ENCODE assay signal across 8 cellular contexts in genomic region chr19:39407394-39407643, GRCh38. TPM values are rescaled to one million over a fixed set of nuclear protein-coding genes. Genes with fewer than 3 reads are reported as not detected.
DNase-seq lines count a peak whose midpoint lies in the region; ATAC-seq and TF ChIP-seq lines count a peak whose summit lies in the region.

No MANE protein-coding gene starts in this region.

- ATAC-seq in CD8-positive, alpha-beta T cell, result no peak
- ATAC-seq in Panc1 (no peak), HG02642 (IDR thresholded peaks at IDR 0.05; ENCODE audit: poor library complexity, unreplicated experiment) (no peak), GM21825 (IDR thresholded peaks at IDR 0.05; ENCODE audit: unreplicated experiment) (no peak)

- H3K27me3 Mint-ChIP-seq in CD8-positive, alpha-beta T cell (ENCODE audit: low read depth), result no peaks in the 10 kb centered on the region

- peaks cover 17% of the 10 kb centered on the region for H3K36me3 ChIP-seq in CD8-positive, alpha-beta T cell (ENCODE audit: insufficient read depth, low read length)
- peaks cover 7% of the 10 kb centered on the region for H3K36me3 ChIP-seq in Panc1 (ENCODE audit: control insufficient read depth, insufficient read depth, low read length)
- no peaks in the 10 kb centered on the region for H3K36me3 ChIP-seq in ovary

- peaks cover 30% of the 10 kb centered on the region for H3K36me3 Mint-ChIP-seq in CD8-positive, alpha-beta T cell

- TF ChIP-seq EP300 in ovary (IDR thresholded peaks at IDR 0.05), result no peak

- CTCF ChIA-PET in CD8-positive, alpha-beta T cell (lab: Charles Lee), result interaction anchor here (1.2 to 5.1 kb wide), 3 partner anchors 9 to 16 kb away, joined by 3 to 59 read pairs (median 4); partner anchors contain the start of genes MED29 and PAF1
- CTCF ChIA-PET in Panc1 (lab: Charles Lee), result interaction anchor here (0.6 to 4.6 kb wide), 6 partner anchors 10 to 37 kb away, joined by 5 to 144 read pairs (median 8); partner anchors contain the start of genes MED29, PAF1 and RPS16

- peaks cover 53% of the 10 kb centered on the region for H3K4me1 ChIP-seq in CD8-positive, alpha-beta T cell (ENCODE audit: insufficient read depth, low read length)
- H3K4me1 ChIP-seq in Panc1 (ENCODE audit: control insufficient read depth, insufficient read depth, low read length) (peaks cover 72% of the 10 kb centered on the region), ovary (ENCODE audit: insufficient read depth) (peaks cover 6% of the 10 kb centered on the region)

- no peaks in the 10 kb centered on the region for H3K27me3 ChIP-seq in CD8-positive, alpha-beta T cell (ENCODE audit: insufficient read depth, low read length)
- H3K27me3 ChIP-seq in Panc1 (ENCODE audit: control insufficient read depth, insufficient read depth, low read length), result no peaks in the 10 kb centered on the region
- no peaks in the 10 kb centered on the region for H3K27me3 ChIP-seq in ovary

- POLR2A ChIA-PET in CD8-positive, alpha-beta T cell (lab: Charles Lee), result interaction anchor here (0.6 to 4.3 kb wide), 8 partner anchors 10 to 879 kb away, joined by 3 to 66 read pairs (median 9); partner anchors contain the start of genes GMFG, MED29, PAF1 and RPS16
- POLR2A ChIA-PET in Panc1 (lab: Charles Lee), result interaction anchor here (0.6 to 15.7 kb wide), 17 partner anchors 9 to 666 kb away, joined by 3 to 524 read pairs (median 8); partner anchors contain the start of genes MED29, PAF1, RPS16 and SAMD4B

- H3K4me3 Mint-ChIP-seq in CD8-positive, alpha-beta T cell, result peak overlapping the region; percentile 89

- no peak for DNase-seq in CD8-positive, alpha-beta T cell
- DNase-seq in Panc1 (ENCODE audit: low read depth, low spot score), result no peak
- DNase-seq in epithelial cell of proximal tubule (ENCODE audit: low read depth), result no peak
- DNase-seq in ovary, result peak in 2 of 5 donors; percentile 59 to 68
- no peak for DNase-seq in effector CD4-positive, alpha-beta T cell
- no peak for DNase-seq in NCI-H2171 (lab: John Stamatoyannopoulos, UW)

- H3K27ac Mint-ChIP-seq in CD8-positive, alpha-beta T cell, result peak overlapping the region; percentile 98

- no peak for TF ChIP-seq POLR2A in ovary (IDR thresholded peaks at IDR 0.05)

- no peaks in the 10 kb centered on the region for H3K9me3 Mint-ChIP-seq in CD8-positive, alpha-beta T cell

- intact Hi-C loops in CD8-positive, alpha-beta T cell (cut with DNase I, micrococcal nuclease), result loop anchor here (5.0 to 10.0 kb wide), 3 partner anchors 555 to 1197 kb away; partner anchors contain the start of genes LTBP4 (in 2 of the 2) and FAM98C (in 1 of the 2)
- intact Hi-C loops in Panc1 (cut with micrococcal nuclease; ENCODE audit: unreplicated experiment), result no loop called here
- intact Hi-C loops in ovary (cut with DNase I), result no loop called here

- no peak for TF ChIP-seq CTCF in CD8-positive, alpha-beta T cell (IDR thresholded peaks at IDR 0.05)
- TF ChIP-seq CTCF in Panc1 (IDR thresholded peaks at IDR 0.05), result no peak
- no peak for TF ChIP-seq CTCF in epithelial cell of proximal tubule (conservative IDR thresholded peaks at IDR 0.05; ENCODE audit: low read depth, low read length)
- no peak for TF ChIP-seq CTCF in ovary (IDR thresholded peaks at IDR 0.05)

- BruUV-seq in Panc1 (replicated peaks; lab: Mats Ljungman, UMichigan), result no TSS peak

- H3K27ac ChIP-seq in CD8-positive, alpha-beta T cell (ENCODE audit: low read depth, low read length), result peak overlapping the region; percentile 94
- H3K27ac ChIP-seq in Panc1 (ENCODE audit: low read length) (peak overlapping the region; percentile 92), ovary (peak overlapping the region; percentile 87 to 98)

- in situ Hi-C loops in Panc1 (cut with HindIII; ENCODE audit: low pct_unique_long_range_greater_than_20kb, low sequenced_read_pairs), result no loop called here

- peaks cover 47% of the 10 kb centered on the region for H3K4me1 Mint-ChIP-seq in CD8-positive, alpha-beta T cell (ENCODE audit: low read depth)

- H3K9me3 ChIP-seq in CD8-positive, alpha-beta T cell (ENCODE audit: low read length), result no peaks in the 10 kb centered on the region
- no peaks in the 10 kb centered on the region for H3K9me3 ChIP-seq in Panc1 (ENCODE audit: control insufficient read depth, insufficient read depth, low read depth, low read length)
- H3K9me3 ChIP-seq in ovary, result no peaks in the 10 kb centered on the region

- peak overlapping the region; percentile 100 for H3K4me3 ChIP-seq in CD8-positive, alpha-beta T cell (ENCODE audit: low read depth, low read length)
- H3K4me3 ChIP-seq in Panc1 (ENCODE audit: low read depth in 2 of 2, low read length in 2 of 2), result peak overlapping the region; percentile 42 to 55
- H3K4me3 ChIP-seq in epithelial cell of proximal tubule (ENCODE audit: low read depth, low read length), result peak overlapping the region; percentile 80
- peak overlapping the region; percentile 97 for H3K4me3 ChIP-seq in ovary

- 0 to 1% (median 1%) methylated on average over 9 to 14 of the region's 14 CpGs for WGBS in ovary, 3 donors

RNA-seq across cellular contexts. Expression of gene ZFP36, which starts 0.7 kb away (rescaled TPM):
- total RNA-seq in CD8-positive, alpha-beta T cell, result 1,000 to 10,000 TPM; 1,672 to 1,779 TPM
- total RNA-seq in Panc1 (2021; ENCODE audit: unreplicated experiment), result 414 TPM
- 369 TPM for polyA plus RNA-seq in Panc1 (2012; ENCODE audit: insufficient read length)
- total RNA-seq in epithelial cell of proximal tubule, result 9.7 and 10.0 TPM in 2 replicates
- total RNA-seq in ovary, result 100 to 1,000 TPM in 6 of 7 donors, 10 to 100 TPM in 1; 78.1 to 995 (median 152) TPM
- polyA plus RNA-seq in ovary, result 100 to 1,000 TPM; 204 to 320 TPM

RNA-seq across cellular contexts. Expression of gene PLEKHG2, which starts 5.2 kb away (rescaled TPM):
- 10 to 100 TPM; 54.8 to 69.0 TPM for total RNA-seq in CD8-positive, alpha-beta T cell
- total RNA-seq in Panc1 (2021; ENCODE audit: unreplicated experiment) (1,988 TPM), epithelial cell of proximal tubule (17.7 and 22.3 TPM in 2 replicates), ovary (10 to 100 TPM in 6 of 7 donors, 1 to 10 TPM in 1; 8.6 to 68.0 (median 33.9) TPM)
- polyA plus RNA-seq in Panc1 (2012; ENCODE audit: insufficient read length), result 2,032 TPM
- 10 to 100 TPM; 12.9 to 23.0 TPM for polyA plus RNA-seq in ovary

RNA-seq across cellular contexts. Expression of gene MED29, which starts 16.1 kb away (rescaled TPM):
- total RNA-seq in CD8-positive, alpha-beta T cell, result 10 to 100 TPM; 45.9 to 55.1 TPM
- total RNA-seq in Panc1 (2021; ENCODE audit: unreplicated experiment) (739 TPM), epithelial cell of proximal tubule (20.9 and 34.9 TPM in 2 replicates), ovary (10 to 100 TPM; 27.7 to 62.9 (median 59.9) TPM)
- 764 TPM for polyA plus RNA-seq in Panc1 (2012; ENCODE audit: insufficient read length)
- polyA plus RNA-seq in ovary, result 10 to 100 TPM; 43.5 to 48.8 TPM

RNA-seq across cellular contexts. Expression of gene PAF1, which starts 16.4 kb away (rescaled TPM):
- total RNA-seq in CD8-positive, alpha-beta T cell, result 100 to 1,000 TPM; 109 to 117 TPM
- total RNA-seq in Panc1 (2021; ENCODE audit: unreplicated experiment) (901 TPM), epithelial cell of proximal tubule (63.4 and 72.6 TPM in 2 replicates), ovary (10 to 100 TPM; 31.0 to 60.2 (median 47.4) TPM)
- 1,335 TPM for polyA plus RNA-seq in Panc1 (2012; ENCODE audit: insufficient read length)
- polyA plus RNA-seq in ovary, result 10 to 100 TPM; 52.7 to 78.1 TPM

RNA-seq across cellular contexts. Expression of gene RPS16, which starts 28.4 kb away (rescaled TPM):
- 1,000 to 10,000 TPM; 4,439 to 4,447 TPM for total RNA-seq in CD8-positive, alpha-beta T cell
- total RNA-seq in Panc1 (2021; ENCODE audit: unreplicated experiment) (27,832 TPM), epithelial cell of proximal tubule (2,362 and 2,974 TPM in 2 replicates), ovary (1,000 to 10,000 TPM; 3,321 to 5,287 (median 4,531) TPM)
- 38,578 TPM for polyA plus RNA-seq in Panc1 (2012; ENCODE audit: insufficient read length)
- 1,000 to 10,000 TPM; 2,348 to 7,403 TPM for polyA plus RNA-seq in ovary

Comparison
In these comparisons a context has a peak if more than half of its experiments do, and no peak if none do; other contexts are left out.
1. H3K4me3 ChIP-seq: peak in every context shown above with its lines; median percentile 100 in CD8-positive, alpha-beta T cell; 97 in ovary; 80 in epithelial cell of proximal tubule; 48 in Panc1.
2. RNA of gene PLEKHG2, which starts 5.2 kb away (total RNA-seq): 1,988 TPM in Panc1 (single experiment); 54.8 to 69.0 TPM in CD8-positive, alpha-beta T cell, 8.6 to 68.0 TPM in ovary and 17.7 to 22.3 TPM in epithelial cell of proximal tubule; every median in the first group is over 10 times any median in the second.
3. RNA of gene MED29, which starts 16.1 kb away (total RNA-seq): 739 TPM in Panc1 (single experiment); 27.7 to 62.9 TPM in ovary, 45.9 to 55.1 TPM in CD8-positive, alpha-beta T cell and 20.9 to 34.9 TPM in epithelial cell of proximal tubule; every median in the first group is over 10 times any median in the second.
4. intact Hi-C loops: an anchor here in CD8-positive, alpha-beta T cell (5.0 to 10.0 kb wide); none called in Panc1 and ovary.
5. Peak in every context shown above with its lines, with median percentiles within 50 percentile points of each other: H3K27ac ChIP-seq.